In the genomic region with DNA sequence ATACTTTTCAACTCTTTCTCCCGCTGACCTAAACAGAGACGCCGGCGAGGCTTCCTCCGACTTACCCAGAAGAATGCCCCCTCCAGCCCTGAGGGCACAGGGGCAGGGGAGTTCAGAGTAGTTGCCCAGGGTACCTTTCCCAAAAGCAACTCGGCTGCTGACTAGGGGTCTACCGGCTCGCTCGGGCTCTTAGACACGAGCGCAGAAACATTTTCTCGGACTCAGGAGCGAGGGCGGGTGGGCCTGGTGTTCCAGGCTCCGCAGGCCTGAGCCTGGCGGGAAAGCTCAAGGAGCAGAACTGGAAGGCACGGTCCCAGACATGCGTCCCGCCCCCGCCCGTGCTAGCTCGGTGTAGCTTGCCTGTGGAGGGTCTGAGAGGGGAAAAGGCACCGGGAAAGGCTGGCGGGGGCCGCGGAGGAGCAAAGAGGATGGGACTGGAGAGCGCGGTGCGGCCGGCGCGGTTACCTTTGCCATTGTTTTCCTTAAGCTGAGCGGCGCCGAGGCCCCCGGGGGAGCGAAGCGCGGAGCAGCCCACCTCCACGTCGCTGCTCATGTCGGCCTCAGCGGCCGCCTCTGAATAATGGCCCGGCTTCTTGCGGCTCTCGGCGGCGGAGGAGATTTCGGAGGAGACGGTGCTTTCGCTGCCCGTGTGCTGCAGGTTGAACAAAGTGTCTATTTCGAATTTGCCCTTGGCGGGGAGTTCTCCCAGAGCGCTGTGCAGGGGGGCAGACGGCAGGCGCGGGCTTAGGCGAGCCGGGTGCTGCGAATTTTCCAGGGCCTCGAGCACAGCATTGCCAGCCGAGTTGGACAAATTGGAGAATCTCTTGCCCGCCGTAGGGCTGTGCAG, we compare ENCODE assay signal across 1 cellular context.
TF ChIP-seq lines count a peak whose summit lies in the region.

No MANE protein-coding gene starts in this region.

TF ChIP-seq in neural cell, 6 proteins besides CTCF, POLR2A, EP300 and RAD21 (continued from another document):
- TF ChIP-seq EZH2 (IDR thresholded peaks at IDR 0.05; ENCODE audit: borderline replicate concordance, insufficient read depth, low read length, poor library complexity, severe bottlenecking): peak; percentile 66
- TF ChIP-seq SMC3 (conservative IDR thresholded peaks at IDR 0.05; ENCODE audit: poor library complexity): no peak
- TF ChIP-seq POLR2AphosphoS5 (IDR thresholded peaks at IDR 0.05): no peak
